In genomic region chr20:52937701-52938100, GRCh38 we compare ENCODE assay signal across 1 cellular context.
TF ChIP-seq lines count a peak whose summit lies in the region.

No MANE protein-coding gene starts in this region.

TF ChIP-seq in HepG2, 621 proteins besides CTCF, POLR2A, EP300 and RAD21 (continued from another document and continues in another):
- TF ChIP-seq MBD4 (IDR thresholded peaks at IDR 0.05; ENCODE audit: borderline replicate concordance, low read length) (no peak), SOX6 (IDR thresholded peaks at IDR 0.05) (no peak), SOX6 (CRISPR knock-in tag; IDR thresholded peaks at IDR 0.05) (peak; percentile 35; the same call in 1 of the 2 replicates), CEBPG (CRISPR knock-in tag; IDR thresholded peaks at IDR 0.05) (peak; percentile 48; the same call in 1 of the 2 replicates), SMC3 (IDR thresholded peaks at IDR 0.05; ENCODE audit: low read length) (peak; percentile 78; the same call in 1 of the 2 replicates), SP4 (CRISPR knock-in tag; IDR thresholded peaks at IDR 0.05) (no peak), ZNF280D (CRISPR knock-in tag; IDR thresholded peaks at IDR 0.05) (peak; percentile 69; the same call in 1 of the 2 replicates), KLF16 (CRISPR knock-in tag; IDR thresholded peaks at IDR 0.05) (0 out of 4 replicates have a peak, but pooled peaks of 1 of the 2 experiments have one; percentile 29), CEBPB (IDR thresholded peaks at IDR 0.05; ENCODE audit: borderline replicate concordance, low read depth, low read length) (peak; percentile 23; the same call in 1 of the 2 replicates), ZNF7 (CRISPR knock-in tag; IDR thresholded peaks at IDR 0.05) (0 out of 2 replicates have a peak, but pooled peaks have one; percentile 34), MIER2 (CRISPR knock-in tag; IDR thresholded peaks at IDR 0.05) (0 out of 2 replicates have a peak, but pooled peaks have one; percentile 31), FOXO1 (CRISPR knock-in tag; IDR thresholded peaks at IDR 0.05) (0 out of 2 replicates have a peak, but pooled peaks have one; percentile 48), KMT2B (CRISPR knock-in tag; IDR thresholded peaks at IDR 0.05) (no peak), SAP130 (CRISPR knock-in tag; IDR thresholded peaks at IDR 0.05; ENCODE audit: low read depth) (0 out of 2 replicates have a peak, but pooled peaks have one; percentile 29), ZBTB8A (CRISPR knock-in tag; IDR thresholded peaks at IDR 0.05; ENCODE audit: borderline replicate concordance, low read depth) (no peak), ZNF431 (CRISPR knock-in tag; IDR thresholded peaks at IDR 0.05; ENCODE audit: borderline replicate concordance, low read depth) (0 out of 2 replicates have a peak, but pooled peaks have one; percentile 33), ZNF160 (CRISPR knock-in tag; IDR thresholded peaks at IDR 0.05) (peak; percentile 73), TEAD2 (CRISPR knock-in tag; IDR thresholded peaks at IDR 0.05) (no peak), ARID5B (CRISPR knock-in tag; IDR thresholded peaks at IDR 0.05) (peak; percentile 25; the same call in 1 of the 2 replicates), NFYB (CRISPR knock-in tag; IDR thresholded peaks at IDR 0.05) (peak; percentile 59; the same call in 1 of the 2 replicates), ZNF644 (CRISPR knock-in tag; IDR thresholded peaks at IDR 0.05; ENCODE audit: low read depth) (peak; percentile 79), ZBTB7B (CRISPR knock-in tag; IDR thresholded peaks at IDR 0.05) (peak; percentile 40; the same call in 1 of the 2 replicates), ZNF776 (CRISPR knock-in tag; IDR thresholded peaks at IDR 0.05) (no peak), MED1 (CRISPR knock-in tag; IDR thresholded peaks at IDR 0.05) (peak; percentile 45; the same call in 1 of the 2 replicates), ATF2 (CRISPR knock-in tag; IDR thresholded peaks at IDR 0.05) (0 out of 2 replicates have a peak, but pooled peaks have one; percentile 46), ZMYM4 (CRISPR knock-in tag; IDR thresholded peaks at IDR 0.05) (peak; percentile 86), HMGXB3 (CRISPR knock-in tag; IDR thresholded peaks at IDR 0.05; ENCODE audit: borderline replicate concordance) (peak; percentile 99), JUNB (CRISPR knock-in tag; IDR thresholded peaks at IDR 0.05; ENCODE audit: borderline replicate concordance) (0 out of 2 replicates have a peak, but pooled peaks have one; percentile 8), ZSCAN5A (CRISPR knock-in tag; IDR thresholded peaks at IDR 0.05; ENCODE audit: borderline replicate concordance) (0 out of 2 replicates have a peak, but pooled peaks have one; percentile 24), BORCS8-MEF2B (CRISPR knock-in tag; IDR thresholded peaks at IDR 0.05) (peak; percentile 63; the same call in 1 of the 2 replicates), CBX5 (CRISPR knock-in tag; IDR thresholded peaks at IDR 0.05; ENCODE audit: borderline replicate concordance) (peak; percentile 71), PITX1 (CRISPR knock-in tag; IDR thresholded peaks at IDR 0.05) (0 out of 2 replicates have a peak, but pooled peaks have one; percentile 22), PHF8 (CRISPR knock-in tag; IDR thresholded peaks at IDR 0.05) (0 out of 2 replicates have a peak, but pooled peaks have one; percentile 43), HNF1B (CRISPR knock-in tag; IDR thresholded peaks at IDR 0.05) (peak; percentile 56; the same call in 1 of the 2 replicates), YEATS2 (CRISPR knock-in tag; IDR thresholded peaks at IDR 0.05; ENCODE audit: borderline replicate concordance) (peak; percentile 58; the same call in 1 of the 2 replicates), FOXA3 (CRISPR knock-in tag; IDR thresholded peaks at IDR 0.05) (0 out of 2 replicates have a peak, but pooled peaks have one; percentile 25), ZNF331 (CRISPR knock-in tag; IDR thresholded peaks at IDR 0.05) (peak; percentile 80), HMGXB4 (CRISPR knock-in tag; IDR thresholded peaks at IDR 0.05; ENCODE audit: borderline replicate concordance in 1 of 2, low read depth in 1 of 2) (0 out of 4 replicates have a peak, but pooled peaks of 1 of the 2 experiments have one; percentile 45), TARDBP (CRISPR knock-in tag; IDR thresholded peaks at IDR 0.05) (peak; percentile 35; the same call in 1 of the 2 replicates), FOSL2 (CRISPR knock-in tag; IDR thresholded peaks at IDR 0.05) (0 out of 2 replicates have a peak, but pooled peaks have one; percentile 30), FOXK2 (IDR thresholded peaks at IDR 0.05) (no peak), NFYC (CRISPR knock-in tag; IDR thresholded peaks at IDR 0.05) (peak; percentile 66), ZNF782 (CRISPR knock-in tag; IDR thresholded peaks at IDR 0.05; ENCODE audit: borderline replicate concordance) (0 out of 2 replicates have a peak, but pooled peaks have one; percentile 21), PHF20 (CRISPR knock-in tag; IDR thresholded peaks at IDR 0.05) (0 out of 2 replicates have a peak, but pooled peaks have one; percentile 27)
